Comparison of ENCODE assay signal across 9 cellular contexts in the genomic region with DNA sequence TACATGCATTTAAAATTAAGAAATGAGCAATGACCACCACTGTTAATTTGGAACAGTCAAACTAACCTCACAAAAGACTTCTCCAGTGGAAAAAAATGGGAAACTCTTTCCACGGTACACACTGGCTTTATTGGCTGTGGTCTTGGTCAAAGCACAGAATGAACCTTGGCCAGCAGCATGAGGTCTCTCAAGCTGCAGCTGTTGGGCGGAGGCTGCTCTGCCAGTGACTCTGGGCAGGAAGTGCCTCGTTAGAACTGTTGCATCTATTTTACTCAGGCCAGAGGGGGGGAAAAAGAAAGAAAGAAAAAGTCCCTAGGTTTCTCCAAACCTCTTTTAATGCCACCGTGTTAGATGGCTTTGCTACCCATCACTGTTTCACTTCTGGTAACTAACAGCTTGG.
DNase-seq lines count a peak whose midpoint lies in the region; ATAC-seq and TF ChIP-seq lines count a peak whose summit lies in the region.
"Had no signal": no experiment of that assay in that cellular context is flagged by ENCODE, and none has a peak within 500 bp of the region (broad histone marks: within the 10 kb centered on the region; RNA-seq: fewer than 3 reads in every experiment).

No MANE protein-coding gene starts in this region.

- no peaks in the 10 kb centered on the region for H3K27me3 ChIP-seq in right atrium auricular region

- intact Hi-C loops in Right ventricle myocardium superior (cut with DNase I) = no loop called here
- intact Hi-C loops in activated T-helper 1 cell treated with anti-CD3 and anti-CD28 coated beads, Interleukin-12 subunit alpha, Interleukin-12 subunit beta, Interleukin-2, Interleukin-4 antibody, amounts not matched to agents 30 ng/mL and 10 ng/mL and 1 ng/mL, durations not matched to agents 14 hours and 24 hours and 36 hours (cut with micrococcal nuclease) = no loop called here

- no peak for TF ChIP-seq CTCF in right atrium auricular region (IDR thresholded peaks at IDR 0.05)
- TF ChIP-seq CTCF in choroid plexus epithelial cell (conservative IDR thresholded peaks at IDR 0.05; ENCODE audit: low read depth, low read length) = no peak

- H3K36me3 ChIP-seq in right atrium auricular region = no peaks in the 10 kb centered on the region

- ATAC-seq in Right ventricle myocardium superior (ENCODE audit: poor library complexity) (peak; percentile 96), HG03432 (IDR thresholded peaks at IDR 0.05; ENCODE audit: unreplicated experiment) (peak; percentile 98), HG03135 (IDR thresholded peaks at IDR 0.05; ENCODE audit: unreplicated experiment) (no peak)
- ATAC-seq in stimulated activated naive B cell treated with anti-CD40 and anti-IgM and Interleukin-4, amounts not matched to agents 10 μg/mL and 1 μg/mL and 100 μg/mL, for 72 hours (replicated peaks) = peak; percentile 57 to 60

- no peaks in the 10 kb centered on the region for H3K9me3 Mint-ChIP-seq in stimulated activated naive B cell treated with anti-CD40 and anti-IgM and Interleukin-4, amounts not matched to agents 10 μg/mL and 1 μg/mL and 100 μg/mL, for 72 hours
- H3K9me3 Mint-ChIP-seq in activated T-helper 1 cell treated with anti-CD3 and anti-CD28 coated beads, Interleukin-12 subunit alpha, Interleukin-12 subunit beta, Interleukin-2, Interleukin-4 antibody, amounts not matched to agents 30 ng/mL and 10 ng/mL and 1 ng/mL, durations not matched to agents 14 hours and 24 hours and 36 hours = no peaks in the 10 kb centered on the region

- H3K27ac ChIP-seq in right atrium auricular region = peak overlapping the region in 1 of 2 donors; percentile 41
- H3K27ac ChIP-seq: SK-N-MC had no signal

- H3K4me3 ChIP-seq in right atrium auricular region (no peak overlapping the region), choroid plexus epithelial cell (ENCODE audit: low read depth, low read length) (no peak overlapping the region)
- H3K4me3 ChIP-seq: SK-N-MC had no signal

- H3K9me3 ChIP-seq in right atrium auricular region = no peaks in the 10 kb centered on the region

- H3K36me3 Mint-ChIP-seq in stimulated activated naive B cell treated with anti-CD40 and anti-IgM and Interleukin-4, amounts not matched to agents 10 μg/mL and 1 μg/mL and 100 μg/mL, for 72 hours = peaks cover 0 to 4% of the 10 kb centered on the region in 2 donors
- H3K36me3 Mint-ChIP-seq in activated T-helper 1 cell treated with anti-CD3 and anti-CD28 coated beads, Interleukin-12 subunit alpha, Interleukin-12 subunit beta, Interleukin-2, Interleukin-4 antibody, amounts not matched to agents 30 ng/mL and 10 ng/mL and 1 ng/mL, durations not matched to agents 14 hours and 24 hours and 36 hours (ENCODE audit: low read depth) = no peaks in the 10 kb centered on the region

- peak overlapping the region; percentile 20 for H3K27ac Mint-ChIP-seq in stimulated activated naive B cell treated with anti-CD40 and anti-IgM and Interleukin-4, amounts not matched to agents 10 μg/mL and 1 μg/mL and 100 μg/mL, for 72 hours
- H3K27ac Mint-ChIP-seq in activated T-helper 1 cell treated with anti-CD3 and anti-CD28 coated beads, Interleukin-12 subunit alpha, Interleukin-12 subunit beta, Interleukin-2, Interleukin-4 antibody, amounts not matched to agents 30 ng/mL and 10 ng/mL and 1 ng/mL, durations not matched to agents 14 hours and 24 hours and 36 hours = no peak overlapping the region

- no peaks in the 10 kb centered on the region for H3K4me1 Mint-ChIP-seq in stimulated activated naive B cell treated with anti-CD40 and anti-IgM and Interleukin-4, amounts not matched to agents 10 μg/mL and 1 μg/mL and 100 μg/mL, for 72 hours
- peaks cover 10% of the 10 kb centered on the region for H3K4me1 Mint-ChIP-seq in activated T-helper 1 cell treated with anti-CD3 and anti-CD28 coated beads, Interleukin-12 subunit alpha, Interleukin-12 subunit beta, Interleukin-2, Interleukin-4 antibody, amounts not matched to agents 30 ng/mL and 10 ng/mL and 1 ng/mL, durations not matched to agents 14 hours and 24 hours and 36 hours (ENCODE audit: low read depth)

- H3K27me3 Mint-ChIP-seq in stimulated activated naive B cell treated with anti-CD40 and anti-IgM and Interleukin-4, amounts not matched to agents 10 μg/mL and 1 μg/mL and 100 μg/mL, for 72 hours = no peaks in the 10 kb centered on the region
- H3K27me3 Mint-ChIP-seq in activated T-helper 1 cell treated with anti-CD3 and anti-CD28 coated beads, Interleukin-12 subunit alpha, Interleukin-12 subunit beta, Interleukin-2, Interleukin-4 antibody, amounts not matched to agents 30 ng/mL and 10 ng/mL and 1 ng/mL, durations not matched to agents 14 hours and 24 hours and 36 hours (ENCODE audit: insufficient read depth) = no peaks in the 10 kb centered on the region

- H3K4me1 ChIP-seq in right atrium auricular region = peaks cover 0 to 7% of the 10 kb centered on the region in 2 donors

- H3K4me3 Mint-ChIP-seq in stimulated activated naive B cell treated with anti-CD40 and anti-IgM and Interleukin-4, amounts not matched to agents 10 μg/mL and 1 μg/mL and 100 μg/mL, for 72 hours = no peak overlapping the region
- no peak overlapping the region for H3K4me3 Mint-ChIP-seq in activated T-helper 1 cell treated with anti-CD3 and anti-CD28 coated beads, Interleukin-12 subunit alpha, Interleukin-12 subunit beta, Interleukin-2, Interleukin-4 antibody, amounts not matched to agents 30 ng/mL and 10 ng/mL and 1 ng/mL, durations not matched to agents 14 hours and 24 hours and 36 hours

- DNase-seq in Right ventricle myocardium superior = peak; percentile 82
- DNase-seq in right atrium auricular region (ENCODE audit: low spot score) = no peak
- peak; percentile 78 for DNase-seq in choroid plexus epithelial cell (ENCODE audit: low read depth)
- no peak for DNase-seq in stimulated activated naive B cell treated with anti-CD40 and anti-IgM and Interleukin-4, amounts not matched to agents 10 μg/mL and 1 μg/mL and 100 μg/mL, for 72 hours
- no peak for DNase-seq in activated T-helper 1 cell treated with anti-CD3 and anti-CD28 coated beads, Interleukin-12 subunit alpha, Interleukin-12 subunit beta, Interleukin-2, Interleukin-4 antibody, amounts not matched to agents 30 ng/mL and 10 ng/mL and 1 ng/mL, durations not matched to agents 14 hours and 24 hours and 36 hours (ENCODE audit: low spot score)
- DNase-seq in NCI-H1694 (lab: John Stamatoyannopoulos, UW) = no peak

Comparison
In these comparisons a context has a peak if more than half of its experiments do, and no peak if none do; other contexts are left out.
1. DNase-seq: peak in Right ventricle myocardium superior (single experiment) and choroid plexus epithelial cell (single experiment); none in right atrium auricular region (single experiment), stimulated activated naive B cell treated with anti-CD40 and anti-IgM and Interleukin-4, amounts not matched to agents 10 μg/mL and 1 μg/mL and 100 μg/mL, for 72 hours (single experiment), activated T-helper 1 cell treated with anti-CD3 and anti-CD28 coated beads, Interleukin-12 subunit alpha, Interleukin-12 subunit beta, Interleukin-2, Interleukin-4 antibody, amounts not matched to agents 30 ng/mL and 10 ng/mL and 1 ng/mL, durations not matched to agents 14 hours and 24 hours and 36 hours (single experiment) and NCI-H1694 (single experiment).